ENCODE assay signal across 25 cellular contexts in the genomic region with DNA sequence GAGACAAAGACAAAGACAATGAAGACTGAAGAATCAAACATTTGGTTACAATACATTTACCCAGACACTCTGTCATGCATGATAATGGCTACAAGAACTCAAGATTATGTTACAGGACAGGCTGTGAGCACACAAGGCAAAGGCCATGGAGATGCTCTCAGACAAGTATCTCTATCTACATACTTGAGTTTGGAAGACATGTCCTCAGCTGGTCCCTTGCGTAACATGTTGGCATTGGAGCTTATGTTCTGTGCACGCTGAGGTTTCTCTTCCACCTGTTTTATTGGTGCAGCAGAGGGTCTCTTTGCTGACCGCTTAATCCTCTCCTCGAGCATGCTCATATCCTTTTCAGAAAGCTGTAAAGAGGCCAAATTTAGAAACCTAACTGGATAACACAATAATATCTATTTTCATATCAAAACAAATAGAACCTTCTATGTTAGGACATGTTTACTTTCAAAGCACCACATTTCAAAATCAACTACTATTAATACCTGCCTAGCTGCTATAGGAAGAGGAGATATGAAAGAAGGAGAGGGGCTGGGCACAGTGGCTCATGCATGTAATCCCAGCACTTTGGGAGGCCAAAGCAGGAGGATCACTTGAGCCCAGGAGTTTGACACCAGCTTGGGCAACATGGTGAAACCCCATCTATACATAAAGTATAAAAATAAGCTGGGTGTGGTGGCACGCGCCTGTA. TPM values are rescaled to one million over a fixed set of nuclear protein-coding genes. Genes with fewer than 3 reads are reported as not detected.
"Had no signal": no experiment of that assay in that cellular context is flagged by ENCODE, and none has a peak within 500 bp of the region (broad histone marks: within the 10 kb centered on the region; RNA-seq: fewer than 3 reads in every experiment).

No MANE protein-coding gene starts in this region.

- H3K27me3 ChIP-seq: esophagus muscularis mucosa, hepatocyte, sigmoid colon, tibial artery, upper lobe of left lung, uterus had no signal

- DNase-seq: effector memory CD8-positive, alpha-beta T cell; foreskin fibroblast; head of caudate nucleus; left colon; left ventricle myocardium superior; mesenchymal stem cell; midbrain; naive B cell; occipital lobe; sigmoid colon; stimulated activated CD4-positive, alpha-beta T cell treated with anti-CD3 and anti-CD28 coated beads, Interleukin-1b, Interleukin-23, amount 100 ng/mL, for 48 hours; stimulated activated CD4-positive, alpha-beta T cell treated with anti-CD3 and anti-CD28 coated beads, Interleukin-4, amount 100 ng/mL, for 24 hours; tibial artery; upper lobe of left lung; uterus had no signal

- ATAC-seq: effector memory CD8-positive, alpha-beta T cell; left colon; left ventricle myocardium superior; stimulated activated memory B cell treated with anti-CD40 and anti-IgM and Interleukin-4, amounts not matched to agents 10 μg/mL and 1 μg/mL and 100 μg/mL, for 72 hours had no signal

- H3K9ac ChIP-seq: parathyroid adenoma had no signal

- H3K9me3 ChIP-seq: esophagus muscularis mucosa, sigmoid colon, tibial artery, upper lobe of left lung, uterus had no signal

- H3K36me3 ChIP-seq: uterus had no signal

- H3K4me2 ChIP-seq: hepatocyte, smooth muscle cell had no signal

- H3K4me1 ChIP-seq: esophagus muscularis mucosa, parathyroid adenoma, sigmoid colon, tibial artery, upper lobe of left lung, uterus had no signal

- H2AFZ ChIP-seq: hepatocyte, parathyroid adenoma had no signal

- H3K4me3 ChIP-seq: esophagus muscularis mucosa, hepatocyte, lung, sigmoid colon, smooth muscle cell, tibial artery, upper lobe of left lung, uterus had no signal

- H3K27ac ChIP-seq: epithelial cell of prostate, esophagus muscularis mucosa, hepatocyte, parathyroid adenoma, sigmoid colon, tibial artery, upper lobe of left lung, uterus had no signal

- H3K79me2 ChIP-seq: hepatocyte, parathyroid adenoma had no signal

RNA-seq across cellular contexts. Expression of gene F2, which starts 41.6 kb away (rescaled TPM):
- total RNA-seq: kidney epithelial cell, left colon, left ventricle myocardium superior, pulmonary artery endothelial cell, temporal lobe had no signal
